ENCODE assay signal across 24 cellular contexts in the genomic region with DNA sequence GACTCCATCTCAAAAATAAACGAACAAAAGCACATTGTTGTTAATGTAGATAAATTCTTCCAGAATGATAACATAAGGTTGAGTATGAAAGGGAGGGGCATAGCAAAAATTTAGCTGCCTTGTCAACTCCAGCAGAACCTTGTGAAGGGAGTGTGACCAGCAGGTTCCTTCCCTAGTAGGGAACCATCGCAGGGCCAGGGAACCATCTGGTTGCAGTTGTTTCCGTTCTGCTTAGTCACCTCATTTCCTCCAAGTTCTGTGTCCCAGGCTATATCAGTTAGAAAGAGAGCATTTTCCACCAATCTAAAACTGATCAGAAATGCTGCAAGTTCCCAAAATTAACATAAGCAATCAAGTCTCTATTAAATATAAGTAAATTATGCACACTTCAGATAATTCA.
A peak's percentile ranks its signal among the peaks of the same experiment; 100 is the strongest.
DNase-seq lines count a peak whose midpoint lies in the region; ATAC-seq and TF ChIP-seq lines count a peak whose summit lies in the region.
"Had no signal": no experiment of that assay in that cellular context is flagged by ENCODE, and none has a peak within 500 bp of the region (broad histone marks: within the 10 kb centered on the region; RNA-seq: fewer than 3 reads in every experiment).

No MANE protein-coding gene starts in this region.

- H3K27ac ChIP-seq in right cardiac atrium (ENCODE audit: low read length) (no peak overlapping the region), left ventricle myocardium inferior (replicated peaks) (no peak overlapping the region), spleen (no peak overlapping the region)
- H3K27ac ChIP-seq: ascending aorta, suprapubic skin had no signal

- H3K36me3 ChIP-seq in left ventricle myocardium inferior (no peaks in the 10 kb centered on the region), spleen (no peaks in the 10 kb centered on the region)
- H3K36me3 ChIP-seq: suprapubic skin had no signal

- 56% methylated on average over 3 of the region's 3 CpGs for WGBS in right cardiac atrium
- 9 to 52% (median 31%) methylated on average over 3 of the region's 3 CpGs for WGBS in spleen, 5 donors

- H3K27me3 ChIP-seq in right cardiac atrium (ENCODE audit: control insufficient read depth, insufficient read depth) (no peaks in the 10 kb centered on the region), left ventricle myocardium inferior (ENCODE audit: low read depth) (no peaks in the 10 kb centered on the region), spleen (replicated peaks in 1 of 7) (no peaks in the 10 kb centered on the region)
- H3K27me3 ChIP-seq: ascending aorta, dorsolateral prefrontal cortex, suprapubic skin had no signal

- TF ChIP-seq POLR2A in spleen (IDR thresholded peaks at IDR 0.05), result no peak

- no peak for DNase-seq in right cardiac atrium
- DNase-seq in left ventricle myocardium inferior, result no peak
- DNase-seq in NOMO-1 treated with dmso at 0.1 percent for 144 hours (lab: John Stamatoyannopoulos, UW; ENCODE audit: unreplicated experiment), result peak; percentile 17
- peak; percentile 78 for DNase-seq in dermis blood vessel endothelial cell
- peak; percentile 41 for DNase-seq in pulmonary artery endothelial cell (ENCODE audit: low read depth, low spot score)
- no peak for DNase-seq in NCI-H446 treated with DMSO at 0.1 percent for 48 hours (lab: John Stamatoyannopoulos, UW)
- DNase-seq in spleen, result no peak
- no peak for DNase-seq in cerebellar nuclear complex (lab: John Stamatoyannopoulos, UW)
- DNase-seq: activated B cell treated with CpG ODN at 0.5 μM for 24 hours; activated CD4-positive, alpha-beta memory T cell treated with anti-CD3 and anti-CD28 coated beads, Interleukin-2, amount 10 ng/mL, durations not matched to agents 7 days and 5 days; Calu3; caudate nucleus; dorsolateral prefrontal cortex; H7; kidney glomerular epithelial cell; mesendoderm; naive thymus-derived CD8-positive, alpha-beta T cell; NCI-H1694; NCI-H2171; NCI-H524; stimulated activated CD4-positive, alpha-beta T cell treated with anti-CD3 and anti-CD28 coated beads, Interleukin-4, amount 100 ng/mL, for 1 hour; stimulated activated naive B cell treated with anti-CD40 and anti-IgM and Interleukin-4, amounts not matched to agents 10 μg/mL and 1 μg/mL and 100 μg/mL, for 72 hours had no signal

- peak; percentile 21 to 43 for ATAC-seq in right cardiac atrium
- ATAC-seq: naive thymus-derived CD8-positive, alpha-beta T cell; stimulated activated naive B cell treated with anti-CD40 and anti-IgM and Interleukin-4, amounts not matched to agents 10 μg/mL and 1 μg/mL and 100 μg/mL, for 72 hours had no signal

- H3K9me3 ChIP-seq in right cardiac atrium (ENCODE audit: control insufficient read depth, low read length), result no peaks in the 10 kb centered on the region
- no peaks in the 10 kb centered on the region for H3K9me3 ChIP-seq in left ventricle myocardium inferior (replicated peaks)
- no peaks in the 10 kb centered on the region for H3K9me3 ChIP-seq in spleen
- H3K9me3 ChIP-seq: ascending aorta, suprapubic skin had no signal

- intact Hi-C loops in right cardiac atrium (cut with DNase I), result no loop called here
- intact Hi-C loops in left ventricle myocardium inferior (cut with micrococcal nuclease), result no loop called here
- intact Hi-C loops in spleen (cut with DNase I; ENCODE audit: low total_unique reads), result no loop called here

- no peaks in the 10 kb centered on the region for H3K4me1 ChIP-seq in right cardiac atrium (ENCODE audit: control insufficient read depth, insufficient read depth, low read length)
- no peaks in the 10 kb centered on the region for H3K4me1 ChIP-seq in left ventricle myocardium inferior
- H3K4me1 ChIP-seq in spleen, result peaks cover 0 to 6% (median 0%) of the 10 kb centered on the region in 6 donors
- H3K4me1 ChIP-seq: ascending aorta, suprapubic skin had no signal

- no peak for TF ChIP-seq CTCF in left ventricle myocardium inferior (IDR thresholded peaks at IDR 0.05; ENCODE audit: borderline replicate concordance)
- TF ChIP-seq CTCF in spleen (IDR thresholded peaks at IDR 0.05 in 8 of 11, conservative IDR thresholded peaks at IDR 0.05 in 3 of 11), result no peak

- H3K4me3 ChIP-seq in right cardiac atrium (ENCODE audit: low read length), result no peak overlapping the region
- H3K4me3 ChIP-seq in left ventricle myocardium inferior, result no peak overlapping the region
- H3K4me3 ChIP-seq in spleen, result no peak overlapping the region
- H3K4me3 ChIP-seq: ascending aorta, dorsolateral prefrontal cortex, suprapubic skin had no signal

Comparison
In these comparisons a context has a peak if more than half of its experiments do, and no peak if none do; other contexts are left out.
1. DNase-seq: peak in NOMO-1 treated with dmso at 0.1 percent for 144 hours (single experiment), dermis blood vessel endothelial cell (single experiment) and pulmonary artery endothelial cell (single experiment); none in right cardiac atrium (0 of 3), left ventricle myocardium inferior (single experiment), NCI-H446 treated with DMSO at 0.1 percent for 48 hours (single experiment), spleen (single experiment) and cerebellar nuclear complex (0 of 2).